11 cellular contexts compared by ENCODE assay signal in genomic region chr1:12158362-12159092, GRCh38. TPM values are rescaled to one million over a fixed set of nuclear protein-coding genes. Genes with fewer than 3 reads are reported as not detected.
DNase-seq lines count a peak whose midpoint lies in the region; ATAC-seq and TF ChIP-seq lines count a peak whose summit lies in the region.
"Had no signal": no experiment of that assay in that cellular context is flagged by ENCODE, and none has a peak within 500 bp of the region (broad histone marks: within the 10 kb centered on the region; RNA-seq: fewer than 3 reads in every experiment).

No MANE protein-coding gene starts in this region.

- intact Hi-C loops in MCF 10A (cut with micrococcal nuclease), result no loop called here
- intact Hi-C loops in mammary epithelial cell (cut with micrococcal nuclease), result no loop called here
- intact Hi-C loops in stomach (cut with DNase I; ENCODE audit: low total_unique reads), result no loop called here

- CTCF ChIA-PET in MCF 10A (lab: Yijun Ruan, JAX), result no interaction called here
- CTCF ChIA-PET in mammary epithelial cell (lab: Charles Lee; ENCODE audit: low non-redundant PET), result no interaction called here

- H3K36me3 ChIP-seq in mammary epithelial cell (ENCODE audit: insufficient read depth, low read length), result no peaks in the 10 kb centered on the region
- no peaks in the 10 kb centered on the region for H3K36me3 ChIP-seq in iPS-18a (ENCODE audit: control insufficient read depth, low read depth, low read length)
- H3K36me3 ChIP-seq in stomach, result no peaks in the 10 kb centered on the region
- H3K36me3 ChIP-seq: brain microvascular endothelial cell had no signal

- H3K27ac ChIP-seq in mammary epithelial cell (ENCODE audit: insufficient read depth, low read depth, low read length), result no peak overlapping the region
- peak overlapping the region; percentile 40; the same call in 1 of the 2 replicates for H3K27ac ChIP-seq in VCaP
- no peak overlapping the region for H3K27ac ChIP-seq in iPS-18a (ENCODE audit: low read length)
- H3K27ac ChIP-seq in stomach, result peak overlapping the region in 3 of 5 donors; percentile 7 to 59 (median 56)
- H3K27ac ChIP-seq: brain microvascular endothelial cell, epithelial cell of prostate, hepatocyte had no signal

- H3K79me2 ChIP-seq in mammary epithelial cell (ENCODE audit: insufficient read depth, low read length), result no peaks in the 10 kb centered on the region
- H3K79me2 ChIP-seq: hepatocyte had no signal

- no peak for TF ChIP-seq POLR2A in stomach (IDR thresholded peaks at IDR 0.05)

- BruUV-seq in MCF 10A (replicated peaks; lab: Mats Ljungman, UMichigan) (no TSS peak), mammary epithelial cell (replicated peaks; lab: Mats Ljungman, UMichigan) (no TSS peak)

- dilution Hi-C loops in mammary epithelial cell (cut with HindIII; ENCODE audit: low sequenced_read_pairs), result no loop called here

- H3K27me3 Mint-ChIP-seq in MCF 10A (ENCODE audit: insufficient read depth, unreplicated experiment) (no peaks in the 10 kb centered on the region), osteocyte (ENCODE audit: unreplicated experiment) (no peaks in the 10 kb centered on the region)

- DNase-seq in MCF 10A (ENCODE audit: unreplicated experiment) (no peak), mammary epithelial cell (no peak), stomach (no peak), osteocyte (ENCODE audit: extremely low spot score, unreplicated experiment) (no peak), NCI-H446 treated with DMSO at 0.1 percent for 48 hours (lab: John Stamatoyannopoulos, UW) (no peak)
- DNase-seq: brain microvascular endothelial cell had no signal

- H3K4me1 Mint-ChIP-seq in MCF 10A (ENCODE audit: insufficient read depth, unreplicated experiment) (peaks cover 28% of the 10 kb centered on the region), osteocyte (ENCODE audit: unreplicated experiment) (peaks cover 46% of the 10 kb centered on the region)

- no peak for TF ChIP-seq EP300 in stomach (IDR thresholded peaks at IDR 0.05)

- H3K36me3 Mint-ChIP-seq in MCF 10A (ENCODE audit: insufficient read depth, unreplicated experiment) (no peaks in the 10 kb centered on the region), osteocyte (ENCODE audit: unreplicated experiment) (no peaks in the 10 kb centered on the region)

- H3K9ac ChIP-seq in mammary epithelial cell (ENCODE audit: insufficient read depth, low read length) (no peak overlapping the region), iPS-18a (ENCODE audit: low read length) (no peak overlapping the region)

- H3K9me3 Mint-ChIP-seq in MCF 10A (ENCODE audit: unreplicated experiment) (no peaks in the 10 kb centered on the region), osteocyte (ENCODE audit: unreplicated experiment) (no peaks in the 10 kb centered on the region)

- no peak overlapping the region for H3K4me2 ChIP-seq in mammary epithelial cell (ENCODE audit: insufficient read depth, low read depth, low read length)
- H3K4me2 ChIP-seq: hepatocyte had no signal

- no peak overlapping the region for H3K4me3 Mint-ChIP-seq in MCF 10A (ENCODE audit: unreplicated experiment)
- no peak overlapping the region for H3K4me3 Mint-ChIP-seq in osteocyte (ENCODE audit: unreplicated experiment)

- no peaks in the 10 kb centered on the region for H3K27me3 ChIP-seq in mammary epithelial cell (ENCODE audit: insufficient read depth, low read length)
- H3K27me3 ChIP-seq in iPS-18a (ENCODE audit: control insufficient read depth, insufficient read depth, low read length), result peaks cover 7% of the 10 kb centered on the region
- no peaks in the 10 kb centered on the region for H3K27me3 ChIP-seq in stomach
- H3K27me3 ChIP-seq: brain microvascular endothelial cell, hepatocyte had no signal

- in situ Hi-C loops in mammary epithelial cell (cut with MboI; ENCODE audit: low sequenced_read_pairs in 2 of 2), result no loop called here

- H2AFZ ChIP-seq in mammary epithelial cell (ENCODE audit: low read depth, low read length), result no peak overlapping the region
- H2AFZ ChIP-seq: hepatocyte had no signal

- no peaks in the 10 kb centered on the region for H3K9me3 ChIP-seq in mammary epithelial cell (replicated peaks; ENCODE audit: insufficient read depth, low read length)
- no peaks in the 10 kb centered on the region for H3K9me3 ChIP-seq in iPS-18a (ENCODE audit: control insufficient read depth, low read depth, low read length)
- no peaks in the 10 kb centered on the region for H3K9me3 ChIP-seq in stomach

- H3K4me3 ChIP-seq in mammary epithelial cell (replicated peaks in 1 of 3; ENCODE audit: insufficient read depth in 1 of 3, low read depth in 2 of 3, low read length in 3 of 3), result no peak overlapping the region
- peak overlapping the region; percentile 11 for H3K4me3 ChIP-seq in iPS-18a (ENCODE audit: low read length)
- no peak overlapping the region for H3K4me3 ChIP-seq in stomach
- H3K4me3 ChIP-seq: hepatocyte had no signal

- H3K4me1 ChIP-seq in mammary epithelial cell (ENCODE audit: insufficient read depth, low read length), result peaks cover 10% of the 10 kb centered on the region
- H3K4me1 ChIP-seq in iPS-18a (ENCODE audit: control insufficient read depth, low read depth, low read length), result peaks cover 11% of the 10 kb centered on the region
- H3K4me1 ChIP-seq in stomach, result peaks cover 17 to 66% (median 35%) of the 10 kb centered on the region in 4 donors

- TF ChIP-seq CTCF in MCF 10A (IDR thresholded peaks at IDR 0.05; ENCODE audit: unreplicated experiment), result no peak
- TF ChIP-seq CTCF in mammary epithelial cell (conservative IDR thresholded peaks at IDR 0.05 in 1 of 2, IDR thresholded peaks at IDR 0.05 in 1 of 2; ENCODE audit: extremely low read depth in 1 of 2, insufficient read depth in 1 of 2, low read depth in 1 of 2, low read length in 2 of 2), result no peak
- no peak for TF ChIP-seq CTCF in VCaP (conservative IDR thresholded peaks at IDR 0.05)
- no peak for TF ChIP-seq CTCF in stomach (IDR thresholded peaks at IDR 0.05)
- no peak for TF ChIP-seq CTCF in osteocyte (IDR thresholded peaks at IDR 0.05)

- POLR2A ChIA-PET in MCF 10A (lab: Yijun Ruan, JAX), result no interaction called here

- H3K27ac Mint-ChIP-seq in MCF 10A (ENCODE audit: low read depth, unreplicated experiment), result peak overlapping the region; percentile 10
- no peak overlapping the region for H3K27ac Mint-ChIP-seq in osteocyte (ENCODE audit: unreplicated experiment)

- no peaks in the 10 kb centered on the region for H4K20me1 ChIP-seq in mammary epithelial cell (ENCODE audit: insufficient read depth, low read length)

- WGBS in mammary epithelial cell (ENCODE audit: low coverage, missing lambda C conversion rate), result 85% methylated on average over 16 of the region's 22 CpGs
- WGBS in stomach, 5 donors, result 67 to 73% (median 71%) methylated on average over 20 to 22 of the region's 22 CpGs

- no peak for ATAC-seq in GM18861 (IDR thresholded peaks at IDR 0.05; ENCODE audit: unreplicated experiment)

RNA-seq across cellular contexts. Expression of gene TNFRSF1B, which starts 8.3 kb away (rescaled TPM):
- total RNA-seq in MCF 10A (2022) (0.22 TPM in 1 of 2 replicates, not detected in the other), mammary epithelial cell (under 1 TPM; under 0.01 to 0.09 TPM), stomach (10 to 100 TPM in 4 of 5 donors, 1 to 10 TPM in 1; 7.1 to 24.3 (median 14.9) TPM), osteocyte (3.7 and 7.4 TPM in 2 replicates)
- polyA plus RNA-seq in mammary epithelial cell (0.08 TPM), stomach (1 to 10 TPM; 5.4 to 8.4 (median 7.8) TPM)
- not detected for polyA minus RNA-seq in mammary epithelial cell

Comparison
In these comparisons a context has a peak if more than half of its experiments do, and no peak if none do; other contexts are left out.
1. H3K27ac ChIP-seq: peak in VCaP (single experiment) and stomach (3 of 5); none in mammary epithelial cell (single experiment) and iPS-18a (single experiment).